ENCODE assay signal across 8 cellular contexts in genomic region chr15:72231847-72232461, GRCh38. TPM values are rescaled to one million over a fixed set of nuclear protein-coding genes. Genes with fewer than 3 reads are reported as not detected.
DNase-seq lines count a peak whose midpoint lies in the region; ATAC-seq, FAIRE-seq and TF ChIP-seq lines count a peak whose summit lies in the region.

No MANE protein-coding gene starts in this region.

- BruUV-seq in Calu3 (replicated peaks; lab: Mats Ljungman, UMichigan) (TSS peak; percentile 94), K562 (replicated peaks; lab: Mats Ljungman, UMichigan) (no TSS peak)

- H3K9ac ChIP-seq in SK-N-SH (peak overlapping the region; percentile 96), K562 (ENCODE audit: insufficient read depth in 1 of 2, low read depth in 2 of 2, low read length in 2 of 2) (peak overlapping the region; percentile 37 to 90)

- peaks cover 22 to 32% of the 10 kb centered on the region in 2 experiments for H3K4me1 ChIP-seq in SK-N-SH (ENCODE audit: control insufficient read depth in 1 of 2, insufficient read depth in 2 of 2, low read depth in 1 of 2, low read length in 1 of 2)
- peaks cover 50 to 70% of the 10 kb centered on the region in 2 experiments for H3K4me1 ChIP-seq in K562 (replicated peaks in 1 of 2; ENCODE audit: control insufficient read depth in 2 of 2, insufficient read depth in 2 of 2, low read length in 2 of 2)
- H3K4me1 ChIP-seq in iPS DF 6.9 (ENCODE audit: control insufficient read depth, insufficient read depth, low read length) = peaks cover 4% of the 10 kb centered on the region
- H3K4me1 ChIP-seq in gastrocnemius medialis = peaks cover 29 to 41% of the 10 kb centered on the region in 2 donors

- H4K20me1 ChIP-seq in SK-N-SH (ENCODE audit: insufficient read depth) (peaks cover 26% of the 10 kb centered on the region), K562 (replicated peaks; ENCODE audit: control insufficient read depth, insufficient read depth, low read length) (peaks cover 8% of the 10 kb centered on the region)

- H2AFZ ChIP-seq in SK-N-SH (ENCODE audit: low read depth) = no peak overlapping the region; the same call in 1 of the 2 replicates
- H2AFZ ChIP-seq in K562 (ENCODE audit: low read depth, low read length) = peak overlapping the region; percentile 65

- POLR2A ChIA-PET in SK-N-SH (lab: Yijun Ruan, JAX) (interaction anchor here (1.0 to 3.3 kb wide), 6 partner anchors 10 to 88 kb away, joined by 3 to 28 read pairs (median 8); partner anchors contain the start of genes CELF6 and GRAMD2A), K562 (lab: Yijun Ruan, JAX) (interaction anchor here (0.7 to 1.3 kb wide), 3 partner anchors 19 to 35 kb away, joined by 3 read pairs; no protein-coding TSS in a partner anchor)

- WGBS in SK-N-SH (ENCODE audit: low lambda C conversion rate) = 6% methylated on average over 13 of the region's 13 CpGs
- WGBS in K562 (ENCODE audit: insufficient coverage, low coverage, missing lambda C conversion rate) = under 1% methylated on average over 13 of the region's 13 CpGs
- WGBS in iPS DF 6.9 (ENCODE audit: insufficient coverage, insufficient read length) = no CpG with 5 or more reads among the region's 13 CpGs

- H3K79me2 ChIP-seq in SK-N-SH (ENCODE audit: insufficient read depth) (peaks cover 76% of the 10 kb centered on the region), K562 (ENCODE audit: control insufficient read depth, insufficient read depth, low read length) (peaks cover 49% of the 10 kb centered on the region)

- peaks cover 46% of the 10 kb centered on the region for H3F3A ChIP-seq in SK-N-SH (replicated peaks; ENCODE audit: insufficient read depth)

- H3K27me3 ChIP-seq in SK-N-SH (ENCODE audit: insufficient read depth) = no peaks in the 10 kb centered on the region
- H3K27me3 ChIP-seq in K562 (ENCODE audit: control insufficient read depth in 2 of 2, insufficient read depth in 2 of 2, low read length in 2 of 2) = no peaks in the 10 kb centered on the region
- no peaks in the 10 kb centered on the region for H3K27me3 ChIP-seq in iPS DF 6.9 (ENCODE audit: control insufficient read depth, insufficient read depth, low read length)
- H3K27me3 ChIP-seq in gastrocnemius medialis = no peaks in the 10 kb centered on the region

- no peak for TF ChIP-seq POLR2A in K562 (conservative IDR thresholded peaks at IDR 0.05)
- no peak for TF ChIP-seq POLR2A in gastrocnemius medialis (IDR thresholded peaks at IDR 0.05)

- H3K4me3 ChIP-seq in SK-N-SH (ENCODE audit: low read depth in 2 of 2, low read length in 1 of 2) (peak overlapping the region; percentile 88 to 90), K562 (peak overlapping the region; percentile 67), iPS DF 6.9 (ENCODE audit: low read length) (peak overlapping the region; percentile 50; the same call in 1 of the 2 replicates), gastrocnemius medialis (peak overlapping the region; percentile 68 to 96 (median 80))

- H3K4me1 Mint-ChIP-seq in Calu3 (ENCODE audit: low read depth, unreplicated experiment) = peaks cover 55% of the 10 kb centered on the region

- H3K4me2 ChIP-seq in SK-N-SH (peak overlapping the region; percentile 93), K562 (ENCODE audit: insufficient read depth, low read length) (peak overlapping the region; percentile 96)

- intact Hi-C loops in Calu3 (cut with micrococcal nuclease; ENCODE audit: unreplicated experiment) = no loop called here
- intact Hi-C loops in K562 (cut with micrococcal nuclease) = loop anchor here (10.0 kb wide), 1 partner anchor 243 kb away; the partner anchor contains the start of gene ARIH1
- intact Hi-C loops in gastrocnemius medialis (cut with DNase I; ENCODE audit: low total_unique reads) = loop anchor here (1.0 to 2.0 kb wide), 4 partner anchors 31 to 243 kb away; partner anchors contain the start of genes MYO9A, PARP6 and SENP8

- H3K9me3 ChIP-seq in SK-N-SH = no peaks in the 10 kb centered on the region
- H3K9me3 ChIP-seq in K562 (replicated peaks; ENCODE audit: control insufficient read depth, insufficient read depth, low read depth, low read length) = no peaks in the 10 kb centered on the region
- no peaks in the 10 kb centered on the region for H3K9me3 ChIP-seq in iPS DF 6.9 (ENCODE audit: control insufficient read depth, insufficient read depth, low read length)
- H3K9me3 ChIP-seq in gastrocnemius medialis = no peaks in the 10 kb centered on the region

- no peaks in the 10 kb centered on the region for H3K9me2 ChIP-seq in SK-N-SH

- TF ChIP-seq CTCF in Calu3 (IDR thresholded peaks at IDR 0.05; ENCODE audit: unreplicated experiment) (no peak), SK-N-SH (IDR thresholded peaks at IDR 0.05) (no peak), K562 (IDR thresholded peaks at IDR 0.05 in 2 of 3, conservative IDR thresholded peaks at IDR 0.05 in 1 of 3; ENCODE audit: insufficient read depth in 2 of 3, low read depth in 1 of 3, low read length in 3 of 3) (no peak), gastrocnemius medialis (IDR thresholded peaks at IDR 0.05 in 4 of 5, conservative IDR thresholded peaks at IDR 0.05 in 1 of 5) (no peak)

- H3K9me3 Mint-ChIP-seq in Calu3 (ENCODE audit: low read depth, unreplicated experiment) = no peaks in the 10 kb centered on the region

- TF ChIP-seq EP300 in SK-N-SH (IDR thresholded peaks at IDR 0.05; ENCODE audit: borderline replicate concordance in 1 of 2, low read depth in 1 of 2, low read length in 1 of 2) (no peak), K562 (IDR thresholded peaks at IDR 0.05; ENCODE audit: low read length) (peak; percentile 89)

- FAIRE-seq in K562 (lab: Jason Lieb, UNC) = peak; percentile 94

- H3K9me1 ChIP-seq in K562 (ENCODE audit: control insufficient read depth, insufficient read depth, low read length) = no peaks in the 10 kb centered on the region

- H3K36me3 Mint-ChIP-seq in Calu3 (ENCODE audit: insufficient read depth, unreplicated experiment) = peaks cover 72% of the 10 kb centered on the region

- in situ Hi-C loops in K562 (cut with MboI) (no loop called here), gastrocnemius medialis (cut with MboI; ENCODE audit: low sequenced_read_pairs in 4 of 4) (no loop called here)

- H3K27ac ChIP-seq in SK-N-SH (ENCODE audit: low read depth in 2 of 2, low read length in 1 of 2) = peak overlapping the region; percentile 89 to 96
- H3K27ac ChIP-seq in K562 (ENCODE audit: extremely low read depth, low read depth, low read length) = peak overlapping the region; percentile 88; the same call in 2 of the 3 replicates
- no peak overlapping the region for H3K27ac ChIP-seq in iPS DF 6.9 (ENCODE audit: low read length)
- H3K27ac ChIP-seq in gastrocnemius medialis = peak overlapping the region; percentile 96 to 99 (median 98)

- H3K4me3 Mint-ChIP-seq in Calu3 (ENCODE audit: low read depth, unreplicated experiment) = peak overlapping the region; percentile 91

- peak overlapping the region; percentile 95 for H3K27ac Mint-ChIP-seq in Calu3 (ENCODE audit: unreplicated experiment)

- ATAC-seq in K562 (peak; percentile 47), gastrocnemius medialis (peak; percentile 7), HG03439 (IDR thresholded peaks at IDR 0.05; ENCODE audit: unreplicated experiment) (no peak), GM19035 (IDR thresholded peaks at IDR 0.05; ENCODE audit: unreplicated experiment) (no peak)

- CTCF ChIA-PET in Calu3 (lab: Charles Lee) (interaction anchor here (1.0 to 1.8 kb wide), 2 partner anchors 10 to 33 kb away, joined by 3 to 8 read pairs; no protein-coding TSS in a partner anchor), SK-N-SH (lab: Yijun Ruan, JAX) (interaction anchor here (1.0 to 3.5 kb wide), 5 partner anchors 9 to 34 kb away, joined by 3 to 23 read pairs (median 4); no protein-coding TSS in a partner anchor), K562 (lab: Yijun Ruan, JAX; ENCODE audit: low intra/inter-chr PET ratio) (no interaction called here)

- H3K27me3 Mint-ChIP-seq in Calu3 (ENCODE audit: unreplicated experiment) = no peaks in the 10 kb centered on the region

- peaks cover 0 to 7% of the 10 kb centered on the region in 2 experiments for H3K36me3 ChIP-seq in SK-N-SH (replicated peaks in 1 of 2; ENCODE audit: control insufficient read depth in 1 of 2, insufficient read depth in 2 of 2, low read length in 1 of 2)
- H3K36me3 ChIP-seq in K562 (ENCODE audit: control insufficient read depth, insufficient read depth, low read length) = peaks cover 16% of the 10 kb centered on the region; the same call in 2 of the 3 replicates
- no peaks in the 10 kb centered on the region for H3K36me3 ChIP-seq in iPS DF 6.9 (ENCODE audit: control insufficient read depth, insufficient read depth, low read length)
- no peaks in the 10 kb centered on the region for H3K36me3 ChIP-seq in gastrocnemius medialis

- peak; percentile 61 for DNase-seq in Calu3
- peak; percentile 74 for DNase-seq in HS-27A (ENCODE audit: low read depth)
- peak; percentile 44 for DNase-seq in SK-N-SH
- peak; percentile 80 to 88 (median 82) for DNase-seq in K562 (ENCODE audit: extremely low read depth in 1 of 4, low spot score in 3 of 4)
- no peak for DNase-seq in iPS DF 6.9 (ENCODE audit: low read depth, low spot score)
- peak in 1 of 2 donors; percentile 47 for DNase-seq in gastrocnemius medialis

- TF ChIP-seq RAD21 in SK-N-SH (IDR thresholded peaks at IDR 0.05; ENCODE audit: low read length) = no peak
- 0 out of 4 replicates have a peak, but pooled peaks of 1 of the 2 experiments have one; percentile 5 for TF ChIP-seq RAD21 in K562 (CRISPR knock-in tag; conservative IDR thresholded peaks at IDR 0.05 in 1 of 2, IDR thresholded peaks at IDR 0.05 in 1 of 2)

RNA-seq across cellular contexts. Expression of gene PKM, which starts 1.0 kb away (rescaled TPM):
- total RNA-seq in Calu3 (2022) (1,874 and 1,922 TPM in 2 replicates), K562 (2014; rRNA removed) (368 and 422 TPM in 2 replicates), K562 (2014; rRNA removed; fragmentation: Illumina TruSeq; extraction: Trizol) (309 and 338 TPM in 2 replicates), K562 (2015; rRNA removed; fragmentation: Illumina TruSeq; extraction: Trizol) (472 and 481 TPM in 2 replicates), K562 (2021) (466 and 471 TPM in 2 replicates), gastrocnemius medialis (100 to 1,000 TPM; 691 to 946 (median 810) TPM)
- polyA plus RNA-seq in SK-N-SH (2012; rRNA removed) (1,453 and 1,539 TPM in 2 replicates), K562 (2011; rRNA removed) (825 and 845 TPM in 2 replicates), K562 (2014; fragmentation: Illumina TruSeq; extraction: Trizol) (507 and 521 TPM in 2 replicates), K562 (2014; fragmentation: Nextera tagmentation; extraction: Ambion mirVana) (100 to 1,000 TPM; 140 to 308 TPM), K562 (2014; rRNA removed) (383 and 417 TPM in 2 replicates)
- 1,382 and 1,692 TPM in 2 replicates for polyA plus RNA-seq in SK-N-SH (2012; cell fraction: cytosol; rRNA removed)
- polyA plus RNA-seq in SK-N-SH (2012; cell fraction: nucleus; rRNA removed) = 1,500 and 1,629 TPM in 2 replicates
- total RNA-seq in K562 (2011; cell fraction: chromatin; rRNA removed; ENCODE audit: low replicate concordance) = 776 and 1,084 TPM in 2 replicates
- 622 and 649 TPM in 2 replicates for total RNA-seq in K562 (2011; cell fraction: nucleolus; rRNA removed)
- total RNA-seq in K562 (2011; cell fraction: nucleoplasm; rRNA removed) = 690 and 711 TPM in 2 replicates
- polyA plus RNA-seq in K562 (2011; cell fraction: cytosol; rRNA removed) = 818 and 936 TPM in 2 replicates
- polyA plus RNA-seq in K562 (2011; cell fraction: nucleus; rRNA removed) = 810 and 976 TPM in 2 replicates
- 655 and 840 TPM in 2 replicates for polyA plus RNA-seq in K562 (2012)
- polyA minus RNA-seq in K562 (2011; rRNA and poly(A)+ RNA removed) = 1,620 and 1,672 TPM in 2 replicates
- 474 and 637 TPM in 2 replicates for polyA minus RNA-seq in K562 (2011; cell fraction: cytosol; rRNA and poly(A)+ RNA removed)
- polyA minus RNA-seq in K562 (2011; cell fraction: nucleus; rRNA and poly(A)+ RNA removed) = 388 and 642 TPM in 2 replicates

RNA-seq across cellular contexts. Expression of gene GRAMD2A, which starts 34.4 kb away (rescaled TPM):
- total RNA-seq in Calu3 (2022) (0.95 and 2.2 TPM in 2 replicates), K562 (2014; rRNA removed) (not detected in 2 replicates), K562 (2014; rRNA removed; fragmentation: Illumina TruSeq; extraction: Trizol) (not detected in 2 replicates), K562 (2015; rRNA removed; fragmentation: Illumina TruSeq; extraction: Trizol) (not detected in 2 replicates), K562 (2021) (not detected in 2 replicates), gastrocnemius medialis (not detected)
- polyA plus RNA-seq in SK-N-SH (2012; rRNA removed) (0.06 and 0.10 TPM in 2 replicates), K562 (2011; rRNA removed) (0.14 and 0.22 TPM in 2 replicates), K562 (2014; fragmentation: Illumina TruSeq; extraction: Trizol) (not detected in 2 replicates), K562 (2014; fragmentation: Nextera tagmentation; extraction: Ambion mirVana) (not detected), K562 (2014; rRNA removed) (0.08 TPM in 1 of 2 replicates, not detected in the other)
- polyA plus RNA-seq in SK-N-SH (2012; cell fraction: cytosol; rRNA removed) = 0.05 and 0.17 TPM in 2 replicates
- 0.06 and 0.07 TPM in 2 replicates for polyA plus RNA-seq in SK-N-SH (2012; cell fraction: nucleus; rRNA removed)
- 0.28 TPM in 1 of 2 replicates, not detected in the other for total RNA-seq in K562 (2011; cell fraction: chromatin; rRNA removed; ENCODE audit: low replicate concordance)
- total RNA-seq in K562 (2011; cell fraction: nucleolus; rRNA removed) = 0.17 and 0.26 TPM in 2 replicates
- 0.15 TPM in 1 of 2 replicates, not detected in the other for total RNA-seq in K562 (2011; cell fraction: nucleoplasm; rRNA removed)
- polyA plus RNA-seq in K562 (2011; cell fraction: cytosol; rRNA removed) = 0.03 and 0.16 TPM in 2 replicates
- polyA plus RNA-seq in K562 (2011; cell fraction: nucleus; rRNA removed) = 0.14 and 1.1 TPM in 2 replicates
- polyA plus RNA-seq in K562 (2012) = not detected in 2 replicates
- 0.14 TPM in 1 of 2 replicates, not detected in the other for polyA minus RNA-seq in K562 (2011; rRNA and poly(A)+ RNA removed)
- polyA minus RNA-seq in K562 (2011; cell fraction: cytosol; rRNA and poly(A)+ RNA removed) = not detected in 2 replicates
- polyA minus RNA-seq in K562 (2011; cell fraction: nucleus; rRNA and poly(A)+ RNA removed) = 0.40 TPM in 1 of 2 replicates, not detected in the other

RNA-seq across cellular contexts. Expression of gene PARP6, which starts 40.4 kb away (rescaled TPM):
- 110 and 125 TPM in 2 replicates for total RNA-seq in Calu3 (2022)
- 57.7 and 76.6 TPM in 2 replicates for polyA plus RNA-seq in SK-N-SH (2012; rRNA removed)
- 35.6 and 38.4 TPM in 2 replicates for polyA plus RNA-seq in SK-N-SH (2012; cell fraction: cytosol; rRNA removed)
- 290 and 367 TPM in 2 replicates for polyA plus RNA-seq in SK-N-SH (2012; cell fraction: nucleus; rRNA removed)
- total RNA-seq in K562 (2011; cell fraction: chromatin; rRNA removed; ENCODE audit: low replicate concordance) = 208 and 213 TPM in 2 replicates
- total RNA-seq in K562 (2011; cell fraction: nucleolus; rRNA removed) = 96.4 and 99.1 TPM in 2 replicates
- 121 and 131 TPM in 2 replicates for total RNA-seq in K562 (2011; cell fraction: nucleoplasm; rRNA removed)
- 24.1 and 24.9 TPM in 2 replicates for total RNA-seq in K562 (2014; rRNA removed)
- total RNA-seq in K562 (2014; rRNA removed; fragmentation: Illumina TruSeq; extraction: Trizol) = 26.3 and 28.3 TPM in 2 replicates
- total RNA-seq in K562 (2015; rRNA removed; fragmentation: Illumina TruSeq; extraction: Trizol) = 25.2 and 27.8 TPM in 2 replicates
- 35.0 and 42.9 TPM in 2 replicates for total RNA-seq in K562 (2021)
- polyA plus RNA-seq in K562 (2011; rRNA removed) = 83.2 and 105 TPM in 2 replicates
- 42.2 and 64.2 TPM in 2 replicates for polyA plus RNA-seq in K562 (2011; cell fraction: cytosol; rRNA removed)
- 595 and 718 TPM in 2 replicates for polyA plus RNA-seq in K562 (2011; cell fraction: nucleus; rRNA removed)
- polyA plus RNA-seq in K562 (2012) = 35.3 and 84.4 TPM in 2 replicates
- 34.4 and 41.7 TPM in 2 replicates for polyA plus RNA-seq in K562 (2014; fragmentation: Illumina TruSeq; extraction: Trizol)
- polyA plus RNA-seq in K562 (2014; fragmentation: Nextera tagmentation; extraction: Ambion mirVana) = 10 to 100 TPM; 14.8 to 18.9 TPM
- 39.3 and 43.4 TPM in 2 replicates for polyA plus RNA-seq in K562 (2014; rRNA removed)
- polyA minus RNA-seq in K562 (2011; rRNA and poly(A)+ RNA removed) = 53.4 and 76.3 TPM in 2 replicates
- 12.4 and 15.7 TPM in 2 replicates for polyA minus RNA-seq in K562 (2011; cell fraction: cytosol; rRNA and poly(A)+ RNA removed)
- 62.1 and 102 TPM in 2 replicates for polyA minus RNA-seq in K562 (2011; cell fraction: nucleus; rRNA and poly(A)+ RNA removed)
- 10 to 100 TPM; 51.7 to 84.7 (median 66.9) TPM for total RNA-seq in gastrocnemius medialis

Comparison
In these comparisons a context has a peak if more than half of its experiments do, and no peak if none do; other contexts are left out.
1. ATAC-seq: peak in K562 (single experiment) and gastrocnemius medialis (2 of 2); none in HG03439 (single experiment) and GM19035 (single experiment).
2. Peak in every context shown above with its lines, with median percentiles within 50 percentile points of each other: H3K4me3 ChIP-seq.